Comparison of ENCODE assay signal across 8 cellular contexts in genomic region chr20:25055711-25056492, GRCh38. TPM values are rescaled to one million over a fixed set of nuclear protein-coding genes. Genes with fewer than 3 reads are reported as not detected.
DNase-seq lines count a peak whose midpoint lies in the region; ATAC-seq and TF ChIP-seq lines count a peak whose summit lies in the region.

No MANE protein-coding gene starts in this region.

- no peaks in the 10 kb centered on the region for H3K36me3 ChIP-seq in PC-3 (ENCODE audit: low read depth, low read length)

- H3K9ac ChIP-seq in PC-3 (ENCODE audit: low read length): no peak overlapping the region

- H3K27me3 Mint-ChIP-seq in Calu3 (ENCODE audit: unreplicated experiment) (peaks cover 8% of the 10 kb centered on the region), endothelial cell (ENCODE audit: unreplicated experiment) (peaks cover 17% of the 10 kb centered on the region), progenitor cell of endocrine pancreas (peaks cover 79% of the 10 kb centered on the region)

- TSS peak; percentile 22 for BruUV-seq in Calu3 (replicated peaks; lab: Mats Ljungman, UMichigan)
- no TSS peak for BruUV-seq in PC-3 (replicated peaks; lab: Mats Ljungman, UMichigan)

- peak overlapping the region; percentile 54 for H3K4me3 Mint-ChIP-seq in Calu3 (ENCODE audit: low read depth, unreplicated experiment)
- H3K4me3 Mint-ChIP-seq in endothelial cell (ENCODE audit: unreplicated experiment): peak overlapping the region; percentile 73
- peak overlapping the region; percentile 33 for H3K4me3 Mint-ChIP-seq in progenitor cell of endocrine pancreas (ENCODE audit: low read depth)

- no peaks in the 10 kb centered on the region for H3K27me3 ChIP-seq in PC-3 (ENCODE audit: low read length)

- H3K4me2 ChIP-seq in PC-3 (ENCODE audit: low read length): peak overlapping the region; percentile 93

- H3K9me3 ChIP-seq in PC-3 (ENCODE audit: low read length): no peaks in the 10 kb centered on the region

- H3K27ac Mint-ChIP-seq in Calu3 (ENCODE audit: unreplicated experiment) (no peak overlapping the region), endothelial cell (ENCODE audit: unreplicated experiment) (no peak overlapping the region), progenitor cell of endocrine pancreas (no peak overlapping the region)

- H4K20me1 ChIP-seq in PC-3 (ENCODE audit: low read length): no peaks in the 10 kb centered on the region

- CTCF ChIA-PET in Calu3 (lab: Charles Lee) (no interaction called here), PC-3 (lab: Charles Lee) (no interaction called here)

- ATAC-seq in PC-3: no peak; the same call in 1 of the 2 replicates
- ATAC-seq in HG03439 (IDR thresholded peaks at IDR 0.05; ENCODE audit: unreplicated experiment): no peak

- no peaks in the 10 kb centered on the region for H3K79me2 ChIP-seq in PC-3 (ENCODE audit: low read length)

- peaks cover 26% of the 10 kb centered on the region for H3K4me1 ChIP-seq in PC-3 (ENCODE audit: insufficient read depth, low read length)

- POLR2A ChIA-PET in PC-3 (lab: Charles Lee; ENCODE audit: unreplicated experiment): no interaction called here

- H3F3A ChIP-seq in PC-3 (ENCODE audit: low read length, unreplicated experiment): no peaks in the 10 kb centered on the region

- intact Hi-C loops in Calu3 (cut with micrococcal nuclease; ENCODE audit: unreplicated experiment) (no loop called here), PC-3 (cut with micrococcal nuclease) (loop anchor here (2.0 kb wide), 1 partner anchor 63 kb away; the partner anchor contains the start of gene APMAP)

- H3K36me3 Mint-ChIP-seq in Calu3 (ENCODE audit: insufficient read depth, unreplicated experiment) (peaks cover 9% of the 10 kb centered on the region), endothelial cell (ENCODE audit: low read depth, unreplicated experiment) (peaks cover 4% of the 10 kb centered on the region), progenitor cell of endocrine pancreas (ENCODE audit: insufficient read depth) (no peaks in the 10 kb centered on the region)

- H3K9me2 ChIP-seq in PC-3 (replicated peaks; ENCODE audit: low read length): no peaks in the 10 kb centered on the region

- H3K9me3 Mint-ChIP-seq in Calu3 (ENCODE audit: low read depth, unreplicated experiment) (no peaks in the 10 kb centered on the region), endothelial cell (ENCODE audit: unreplicated experiment) (no peaks in the 10 kb centered on the region), progenitor cell of endocrine pancreas (ENCODE audit: low read depth) (no peaks in the 10 kb centered on the region)

- H3K4me1 Mint-ChIP-seq in Calu3 (ENCODE audit: low read depth, unreplicated experiment) (peaks cover 8% of the 10 kb centered on the region), endothelial cell (ENCODE audit: unreplicated experiment) (peaks cover 44% of the 10 kb centered on the region), progenitor cell of endocrine pancreas (ENCODE audit: low read depth) (no peaks in the 10 kb centered on the region)

- H3K27ac ChIP-seq in PC-3 (ENCODE audit: low read length): no peak overlapping the region

- H2AFZ ChIP-seq in PC-3 (ENCODE audit: low read length): no peak overlapping the region

- H3K4me3 ChIP-seq in PC-3 (ENCODE audit: low read length): no peak overlapping the region

- TF ChIP-seq CTCF in Calu3 (IDR thresholded peaks at IDR 0.05; ENCODE audit: unreplicated experiment) (no peak), PC-3 (conservative IDR thresholded peaks at IDR 0.05; ENCODE audit: low read depth, low read length) (no peak), endothelial cell (IDR thresholded peaks at IDR 0.05; ENCODE audit: unreplicated experiment) (no peak), progenitor cell of endocrine pancreas (IDR thresholded peaks at IDR 0.05; ENCODE audit: unreplicated experiment) (no peak)

- no peak for DNase-seq in Calu3
- peak; percentile 32 for DNase-seq in PC-3
- DNase-seq in endothelial cell (ENCODE audit: low spot score): no peak
- no peak for DNase-seq in progenitor cell of endocrine pancreas (ENCODE audit: low spot score, unreplicated experiment)
- DNase-seq in NCI-H128 (lab: John Stamatoyannopoulos, UW; ENCODE audit: unreplicated experiment): no peak
- no peak for DNase-seq in HT-29 (ENCODE audit: low spot score)
- no peak for DNase-seq in NCI-H1417 (lab: John Stamatoyannopoulos, UW)

RNA-seq across cellular contexts. Expression of gene ACSS1, which starts 2.0 kb away (rescaled TPM):
- total RNA-seq in Calu3 (2022): 3.6 TPM in 2 replicates
- total RNA-seq in PC-3 (2014; rRNA removed): 2.3 and 2.4 TPM in 2 replicates
- 15.5 TPM for total RNA-seq in endothelial cell (ENCODE audit: unreplicated experiment)
- total RNA-seq in progenitor cell of endocrine pancreas: 0.67 and 0.72 TPM in 2 replicates
- total RNA-seq in HT-29 (2014; rRNA removed; shearing (Covaris generic)): 39.9 and 47.0 TPM in 2 replicates

RNA-seq across cellular contexts. Expression of gene VSX1, which starts 26.0 kb away (rescaled TPM):
- total RNA-seq in Calu3 (2022) (not detected in 2 replicates), PC-3 (2014; rRNA removed) (not detected in 2 replicates), endothelial cell (ENCODE audit: unreplicated experiment) (not detected), progenitor cell of endocrine pancreas (not detected in 2 replicates)
- not detected in 2 replicates for total RNA-seq in HT-29 (2014; rRNA removed; shearing (Covaris generic))
